ENCODE assay signal across 19 cellular contexts in genomic region chr16:67026570-67026969, GRCh38. TPM values are rescaled to one million over a fixed set of nuclear protein-coding genes. Genes with fewer than 3 reads are reported as not detected.
DNase-seq lines count a peak whose midpoint lies in the region; ATAC-seq and TF ChIP-seq lines count a peak whose summit lies in the region.
"Had no signal": no experiment of that assay in that cellular context is flagged by ENCODE, and none has a peak within 500 bp of the region (broad histone marks: within the 10 kb centered on the region; RNA-seq: fewer than 3 reads in every experiment).

No MANE protein-coding gene starts in this region.

- POLR2A ChIA-PET in MCF 10A (lab: Yijun Ruan, JAX) = interaction anchor here (0.6 kb wide), 1 partner anchor 221 kb away, joined by 3 read pairs; no protein-coding TSS in a partner anchor

- H3K4me1 Mint-ChIP-seq in MCF 10A (ENCODE audit: insufficient read depth, unreplicated experiment) = no peaks in the 10 kb centered on the region

- DNase-seq in activated CD4-positive, CD25-positive, alpha-beta regulatory T cell treated with anti-CD3 and anti-CD28 coated beads, Interleukin-2, amount 50 U/mL, for 72 hours = peak; percentile 21
- DNase-seq in right atrium auricular region (ENCODE audit: low spot score) (peak; percentile 38), Right ventricle myocardium superior (no peak), sigmoid colon (peak; percentile 34), MCF 10A (ENCODE audit: unreplicated experiment) (no peak), nucleus accumbens (lab: John Stamatoyannopoulos, UW) (no peak)
- DNase-seq: AML-193, DND-41, HFFc6, NCI-H1105 treated with DMSO at 0.1 percent for 48 hours, NCI-H1694 treated with DMSO at 0.1 percent for 48 hours, NCI-H510A, NCI-H774, SHP77 treated with DMSO at 0.1 percent for 48 hours had no signal

- CTCF ChIA-PET in MCF 10A (lab: Yijun Ruan, JAX) = interaction anchor here (0.6 to 1.1 kb wide), 3 partner anchors 8 to 48 kb away, joined by 3 read pairs; no protein-coding TSS in a partner anchor

- H3K9me3 ChIP-seq in right atrium auricular region (no peaks in the 10 kb centered on the region), sigmoid colon (no peaks in the 10 kb centered on the region)

- H3K27me3 ChIP-seq in right atrium auricular region (no peaks in the 10 kb centered on the region), sigmoid colon (no peaks in the 10 kb centered on the region)

- no peak overlapping the region for H3K27ac Mint-ChIP-seq in MCF 10A (ENCODE audit: low read depth, unreplicated experiment)
- H3K27ac Mint-ChIP-seq: HFFc6 had no signal

- H3K4me1 ChIP-seq in right atrium auricular region (peaks cover 0 to 23% of the 10 kb centered on the region in 2 donors), sigmoid colon (peaks cover 0 to 24% (median 20%) of the 10 kb centered on the region in 4 donors)

- H3K27ac ChIP-seq in right atrium auricular region (no peak overlapping the region), sigmoid colon (no peak overlapping the region)
- H3K27ac ChIP-seq: 22Rv1, C4-2B had no signal

- intact Hi-C loops in Right ventricle myocardium superior (cut with DNase I) = no loop called here
- intact Hi-C loops in sigmoid colon (cut with DNase I) = no loop called here
- intact Hi-C loops in MCF 10A (cut with micrococcal nuclease) = no loop called here

- no peak overlapping the region for H3K4me3 Mint-ChIP-seq in MCF 10A (ENCODE audit: unreplicated experiment)
- H3K4me3 Mint-ChIP-seq: HFFc6 had no signal

- H3K9me3 Mint-ChIP-seq in MCF 10A (ENCODE audit: unreplicated experiment) = no peaks in the 10 kb centered on the region
- H3K9me3 Mint-ChIP-seq: HFFc6 had no signal

- ATAC-seq in activated CD4-positive, CD25-positive, alpha-beta regulatory T cell treated with anti-CD3 and anti-CD28 coated beads, Interleukin-2, amount 50 U/mL, for 24 hours = no peak
- ATAC-seq in Right ventricle myocardium superior (ENCODE audit: poor library complexity) (no peak), HG03460 (IDR thresholded peaks at IDR 0.05; ENCODE audit: unreplicated experiment) (no peak)
- ATAC-seq: K562 had no signal

- H3K27me3 Mint-ChIP-seq in MCF 10A (ENCODE audit: insufficient read depth, unreplicated experiment) = no peaks in the 10 kb centered on the region

- H3K36me3 ChIP-seq in right atrium auricular region = no peaks in the 10 kb centered on the region
- H3K36me3 ChIP-seq in sigmoid colon = no peaks in the 10 kb centered on the region

- peaks cover 12% of the 10 kb centered on the region for H3K36me3 Mint-ChIP-seq in MCF 10A (ENCODE audit: insufficient read depth, unreplicated experiment)

- BruUV-seq in MCF 10A (replicated peaks; lab: Mats Ljungman, UMichigan) = no TSS peak

- TF ChIP-seq EP300 in sigmoid colon (IDR thresholded peaks at IDR 0.05) = no peak

- WGBS in sigmoid colon, 2 donors = 95 to 97% methylated on average over 4 of the region's 4 CpGs

- TF ChIP-seq CTCF in right atrium auricular region (IDR thresholded peaks at IDR 0.05) (no peak), sigmoid colon (IDR thresholded peaks at IDR 0.05) (no peak), MCF 10A (IDR thresholded peaks at IDR 0.05; ENCODE audit: unreplicated experiment) (no peak)

- TF ChIP-seq POLR2A in sigmoid colon (IDR thresholded peaks at IDR 0.05) = no peak

- H3K4me3 ChIP-seq in right atrium auricular region (no peak overlapping the region), sigmoid colon (no peak overlapping the region)
- H3K4me3 ChIP-seq: K562 had no signal

RNA-seq across cellular contexts. Expression of gene CBFB, which starts 2.4 kb away (rescaled TPM):
- total RNA-seq in right atrium auricular region (10 to 100 TPM; 25.7 to 49.3 TPM), Right ventricle myocardium superior (23.1 TPM), sigmoid colon (10 to 100 TPM; 21.3 to 28.0 (median 24.8) TPM), MCF 10A (2022) (87.1 and 105 TPM in 2 replicates)
- polyA plus RNA-seq in sigmoid colon = 10 to 100 TPM in 1 of 3 donors, 1 to 10 TPM in 2; 9.6 to 19.3 (median 9.7) TPM

RNA-seq across cellular contexts. Expression of gene CES4A, which starts 38.2 kb away (rescaled TPM):
- 10 to 100 TPM in 1 of 2 donors, 1 to 10 TPM in 1; 7.8 to 20.6 TPM for total RNA-seq in right atrium auricular region
- 6.2 TPM for total RNA-seq in Right ventricle myocardium superior
- 1 to 10 TPM; 3.6 to 7.5 (median 4.1) TPM for total RNA-seq in sigmoid colon
- polyA plus RNA-seq in sigmoid colon = 1 to 10 TPM; 2.3 to 7.3 (median 3.0) TPM
- 5.1 and 6.6 TPM in 2 replicates for total RNA-seq in MCF 10A (2022)

Comparison
In these comparisons a context has a peak if more than half of its experiments do, and no peak if none do; other contexts are left out.
1. DNase-seq: peak in activated CD4-positive, CD25-positive, alpha-beta regulatory T cell treated with anti-CD3 and anti-CD28 coated beads, Interleukin-2, amount 50 U/mL, for 72 hours (single experiment), right atrium auricular region (single experiment) and sigmoid colon (single experiment); none in Right ventricle myocardium superior (single experiment), MCF 10A (single experiment) and nucleus accumbens (0 of 56).